Comparison of ENCODE assay signal across 22 cellular contexts in the genomic region with DNA sequence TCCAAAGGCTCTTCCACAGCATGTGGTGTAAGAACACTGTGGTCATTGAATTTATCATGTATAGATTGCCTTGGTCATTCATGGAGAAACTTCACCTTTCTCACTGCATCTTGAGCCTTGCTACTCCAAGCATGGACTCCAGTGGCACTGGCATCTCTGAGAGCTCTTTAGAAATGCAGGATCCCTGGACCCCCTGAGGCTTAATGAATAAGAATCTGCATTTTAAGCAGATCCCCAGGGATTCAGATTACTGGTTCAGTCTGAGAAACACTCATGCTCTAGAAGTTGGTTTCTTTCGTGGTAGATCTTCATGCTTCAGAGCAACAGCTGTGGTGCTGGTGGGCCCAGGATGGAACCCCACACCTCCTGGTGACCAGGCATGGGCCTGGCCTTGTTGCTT.
DNase-seq lines count a peak whose midpoint lies in the region; ATAC-seq, FAIRE-seq and TF ChIP-seq lines count a peak whose summit lies in the region.
"Had no signal": no experiment of that assay in that cellular context is flagged by ENCODE, and none has a peak within 500 bp of the region (broad histone marks: within the 10 kb centered on the region; RNA-seq: fewer than 3 reads in every experiment).

No MANE protein-coding gene starts in this region.

- no peak overlapping the region for H3K9ac ChIP-seq in keratinocyte (ENCODE audit: control insufficient read depth, extremely low read depth, insufficient read depth, low read length)

- peak; percentile 41 for FAIRE-seq in keratinocyte (lab: Jason Lieb, UNC)
- FAIRE-seq: A204.1, D721Med, GM12892, GM19239 had no signal

- H3K27me3 ChIP-seq in GM23338 (ENCODE audit: insufficient read depth): no peaks in the 10 kb centered on the region
- no peaks in the 10 kb centered on the region for H3K27me3 ChIP-seq in keratinocyte (ENCODE audit: control insufficient read depth, extremely low read depth, insufficient read depth, low read length)
- H3K27me3 ChIP-seq in upper lobe of right lung: no peaks in the 10 kb centered on the region
- H3K27me3 ChIP-seq: BE2C had no signal

- H3K27me3 Mint-ChIP-seq in GM23338 (ENCODE audit: insufficient read depth, low read depth, poor library complexity): no peaks in the 10 kb centered on the region
- peaks cover 14% of the 10 kb centered on the region for H3K27me3 Mint-ChIP-seq in activated T-helper 17 cell treated with anti-CD3 and anti-CD28 coated beads, Interleukin-2, amount 50 U/mL, for 72 hours
- H3K27me3 Mint-ChIP-seq: IgD-negative memory B cell had no signal

- peak; percentile 57 for DNase-seq in GM23338 (ENCODE audit: low spot score)
- no peak for DNase-seq in keratinocyte (ENCODE audit: low read depth, low spot score)
- no peak for DNase-seq in GOT3 (lab: John Stamatoyannopoulos, UW)
- no peak for DNase-seq in upper lobe of right lung
- DNase-seq in NCI-H1105 treated with DMSO at 0.1 percent for 48 hours (lab: John Stamatoyannopoulos, UW): no peak
- DNase-seq in OCI-LY7 (ENCODE audit: low spot score): no peak
- DNase-seq: BE2C; CD8-positive, alpha-beta T cell; COR-L47; DMS153; DMS79 treated with DMSO at 0.1 percent for 48 hours; EL; GDM1; HCEC 1CT; HFFc6 had no signal

- H3K9me3 ChIP-seq in keratinocyte (ENCODE audit: control insufficient read depth, low read depth, low read length): no peaks in the 10 kb centered on the region
- H3K9me3 ChIP-seq in upper lobe of right lung: no peaks in the 10 kb centered on the region
- no peaks in the 10 kb centered on the region for H3K9me3 ChIP-seq in OCI-LY7 (ENCODE audit: low read length)
- H3K9me3 ChIP-seq: BE2C had no signal

- H3K9me1 ChIP-seq in keratinocyte (ENCODE audit: control insufficient read depth, extremely low read depth, insufficient read depth, low read length): no peaks in the 10 kb centered on the region

- H3K9me3 Mint-ChIP-seq in GM23338: no peaks in the 10 kb centered on the region
- H3K9me3 Mint-ChIP-seq in activated T-helper 17 cell treated with anti-CD3 and anti-CD28 coated beads, Interleukin-2, amount 50 U/mL, for 72 hours: no peaks in the 10 kb centered on the region
- H3K9me3 Mint-ChIP-seq: CD8-positive, alpha-beta T cell; HFFc6; IgD-negative memory B cell had no signal

- H3K4me3 Mint-ChIP-seq in GM23338: no peak overlapping the region
- no peak overlapping the region for H3K4me3 Mint-ChIP-seq in activated T-helper 17 cell treated with anti-CD3 and anti-CD28 coated beads, Interleukin-2, amount 50 U/mL, for 72 hours
- H3K4me3 Mint-ChIP-seq: CD8-positive, alpha-beta T cell; HFFc6; IgD-negative memory B cell had no signal

- ATAC-seq in GM23338: peak; percentile 63
- ATAC-seq in activated T-helper 17 cell treated with anti-CD3 and anti-CD28 coated beads, Interleukin-2, amount 50 U/mL, for 72 hours (replicated peaks): no peak
- no peak for ATAC-seq in upper lobe of right lung
- ATAC-seq: CD8-positive, alpha-beta T cell had no signal

- H3K36me3 ChIP-seq in GM23338 (ENCODE audit: insufficient read depth) (no peaks in the 10 kb centered on the region), keratinocyte (ENCODE audit: control insufficient read depth in 2 of 2, extremely low read depth in 1 of 2, insufficient read depth in 2 of 2, low read length in 2 of 2) (no peaks in the 10 kb centered on the region), upper lobe of right lung (no peaks in the 10 kb centered on the region), OCI-LY7 (ENCODE audit: insufficient read depth, low read length) (no peaks in the 10 kb centered on the region)
- H3K36me3 ChIP-seq: BE2C had no signal

- POLR2A ChIA-PET in OCI-LY7 (lab: Charles Lee): no interaction called here

- H3K36me3 Mint-ChIP-seq in GM23338 (ENCODE audit: low read depth): no peaks in the 10 kb centered on the region
- no peaks in the 10 kb centered on the region for H3K36me3 Mint-ChIP-seq in activated T-helper 17 cell treated with anti-CD3 and anti-CD28 coated beads, Interleukin-2, amount 50 U/mL, for 72 hours (ENCODE audit: low read depth)
- H3K36me3 Mint-ChIP-seq: CD14-positive monocyte; CD8-positive, alpha-beta T cell; IgD-negative memory B cell had no signal

- H3K79me2 ChIP-seq in GM23338 (replicated peaks; ENCODE audit: insufficient read depth) (no peaks in the 10 kb centered on the region), keratinocyte (ENCODE audit: control insufficient read depth, insufficient read depth, low read length) (no peaks in the 10 kb centered on the region), OCI-LY7 (ENCODE audit: insufficient read depth, low read depth, low read length) (no peaks in the 10 kb centered on the region)

- H3K4me1 Mint-ChIP-seq in GM23338: peaks cover 12% of the 10 kb centered on the region
- H3K4me1 Mint-ChIP-seq in activated T-helper 17 cell treated with anti-CD3 and anti-CD28 coated beads, Interleukin-2, amount 50 U/mL, for 72 hours: no peaks in the 10 kb centered on the region
- H3K4me1 Mint-ChIP-seq: IgD-negative memory B cell had no signal

- dilution Hi-C loops in keratinocyte (cut with MboI; ENCODE audit: extremely low pct_ligation_motif_present, low sequenced_read_pairs): loop anchor here (25.0 kb wide), 1 partner anchor 170 kb away; no protein-coding TSS in a partner anchor

- CTCF ChIA-PET in OCI-LY7 (lab: Charles Lee; ENCODE audit: unreplicated experiment): no interaction called here

- intact Hi-C loops in upper lobe of right lung (cut with DNase I): no loop called here
- intact Hi-C loops in OCI-LY7 (cut with micrococcal nuclease; ENCODE audit: unreplicated experiment): no loop called here

- TF ChIP-seq CTCF in GM23338 (conservative IDR thresholded peaks at IDR 0.05; ENCODE audit: low read depth in 2 of 2) (no peak), keratinocyte (optimal IDR thresholded peaks at IDR 0.05 in 1 of 3, IDR thresholded peaks at IDR 0.05 in 1 of 3, conservative IDR thresholded peaks at IDR 0.05 in 1 of 3; ENCODE audit: extremely low read depth in 1 of 3, insufficient read depth in 2 of 3, low read length in 3 of 3) (no peak), upper lobe of right lung (IDR thresholded peaks at IDR 0.05) (no peak), OCI-LY7 (conservative IDR thresholded peaks at IDR 0.05; ENCODE audit: low read length) (no peak)

- no peak overlapping the region for H3K27ac Mint-ChIP-seq in GM23338
- peak overlapping the region; percentile 14 for H3K27ac Mint-ChIP-seq in activated T-helper 17 cell treated with anti-CD3 and anti-CD28 coated beads, Interleukin-2, amount 50 U/mL, for 72 hours
- H3K27ac Mint-ChIP-seq: CD8-positive, alpha-beta T cell; HFFc6; IgD-negative memory B cell had no signal

- no peaks in the 10 kb centered on the region for H4K20me1 ChIP-seq in GM23338 (replicated peaks; ENCODE audit: insufficient read depth)
- no peaks in the 10 kb centered on the region for H4K20me1 ChIP-seq in keratinocyte (ENCODE audit: control insufficient read depth, extremely low read depth, insufficient read depth, low read length)
- H4K20me1 ChIP-seq in OCI-LY7 (ENCODE audit: insufficient read depth, low read length): no peaks in the 10 kb centered on the region

- H3K4me2 ChIP-seq in GM23338: peak overlapping the region; percentile 65; the same call in 1 of the 2 replicates
- H3K4me2 ChIP-seq in keratinocyte (ENCODE audit: control insufficient read depth, extremely low read depth, insufficient read depth, low read depth, low read length): no peak overlapping the region
- no peak overlapping the region for H3K4me2 ChIP-seq in OCI-LY7 (ENCODE audit: low read length)

- H3K9me2 ChIP-seq in GM23338 (ENCODE audit: insufficient read depth) (peaks cover 10% of the 10 kb centered on the region; the same call in 1 of the 2 replicates), OCI-LY7 (ENCODE audit: insufficient read depth, low read length) (no peaks in the 10 kb centered on the region)

- no TSS peak for BruUV-seq in OCI-LY7 (replicated peaks; lab: Mats Ljungman, UMichigan)

- H3K27ac ChIP-seq in GM23338 (ENCODE audit: low read depth) (no peak overlapping the region), keratinocyte (ENCODE audit: control insufficient read depth, insufficient read depth, low read length) (no peak overlapping the region), upper lobe of right lung (no peak overlapping the region), OCI-LY7 (ENCODE audit: low read depth, low read length, poor library complexity, severe bottlenecking) (no peak overlapping the region)

- H2AFZ ChIP-seq in GM23338: no peak overlapping the region
- no peak overlapping the region for H2AFZ ChIP-seq in keratinocyte (ENCODE audit: control insufficient read depth, low read length)
- no peak overlapping the region for H2AFZ ChIP-seq in OCI-LY7 (ENCODE audit: low read length)

- peaks cover 5% of the 10 kb centered on the region for H3K4me1 ChIP-seq in GM23338 (ENCODE audit: insufficient read depth)
- H3K4me1 ChIP-seq in keratinocyte (ENCODE audit: control insufficient read depth, extremely low read depth, insufficient read depth, low read length): peaks cover 23% of the 10 kb centered on the region
- H3K4me1 ChIP-seq in upper lobe of right lung: no peaks in the 10 kb centered on the region
- no peaks in the 10 kb centered on the region for H3K4me1 ChIP-seq in OCI-LY7 (ENCODE audit: insufficient read depth, low read length, poor library complexity, severe bottlenecking)
- H3K4me1 ChIP-seq: BE2C had no signal

- no peaks in the 10 kb centered on the region for H3F3A ChIP-seq in GM23338 (replicated peaks; ENCODE audit: low read depth)

- H3K4me3 ChIP-seq in GM23338 (no peak overlapping the region), keratinocyte (ENCODE audit: control insufficient read depth in 2 of 3, extremely low read depth in 1 of 3, insufficient read depth in 2 of 3, low read depth in 1 of 3, low read length in 3 of 3) (no peak overlapping the region), upper lobe of right lung (no peak overlapping the region), OCI-LY7 (ENCODE audit: low read depth, low read length, poor library complexity, severe bottlenecking) (no peak overlapping the region)

TF ChIP-seq in GM23338, 12 proteins besides CTCF, POLR2A, EP300 and RAD21 (continues in another document):
- no peak for TF ChIP-seq POLR2AphosphoS5 (IDR thresholded peaks at IDR 0.05; ENCODE audit: low read depth)
